ENCODE assay signal across 1 cellular context in genomic region chr9:137188490-137189296, GRCh38.
A peak's percentile ranks its signal among the peaks of the same experiment; 100 is the strongest.
TF ChIP-seq lines count a peak whose summit lies in the region.

ANAPC2 (minus strand) TSS chr9:137188560; CDS start chr9:137188532, 28 bp downstream.
SSNA1 (plus strand) TSS chr9:137188676; CDS start chr9:137188727, 51 bp downstream.

TF ChIP-seq in HepG2, 621 proteins besides CTCF, POLR2A, EP300 and RAD21 (continued from another document and continues in another):
- TF ChIP-seq ZBTB10 (CRISPR knock-in tag; IDR thresholded peaks at IDR 0.05; ENCODE audit: borderline replicate concordance): no peak
- TF ChIP-seq ZNF543 (CRISPR knock-in tag; IDR thresholded peaks at IDR 0.05): no peak
- TF ChIP-seq ZNF251 (CRISPR knock-in tag; IDR thresholded peaks at IDR 0.05): no peak
- TF ChIP-seq FOSL1 (CRISPR knock-in tag; IDR thresholded peaks at IDR 0.05; ENCODE audit: borderline replicate concordance): no peak
- no peak for TF ChIP-seq GPN1 (CRISPR knock-in tag; IDR thresholded peaks at IDR 0.05; ENCODE audit: borderline replicate concordance)
- no peak; the same call in 1 of the 2 replicates for TF ChIP-seq ZNF546 (CRISPR knock-in tag; conservative IDR thresholded peaks at IDR 0.05)
- TF ChIP-seq POGZ (CRISPR knock-in tag; IDR thresholded peaks at IDR 0.05): peak; percentile 92
- peak; percentile 32; the same call in 1 of the 2 replicates for TF ChIP-seq ATF7-NPFF (CRISPR knock-in tag; IDR thresholded peaks at IDR 0.05; ENCODE audit: low read depth)
- no peak; the same call in 1 of the 2 replicates for TF ChIP-seq ATF6 (CRISPR knock-in tag; conservative IDR thresholded peaks at IDR 0.05)
- TF ChIP-seq ZNF761 (CRISPR knock-in tag; conservative IDR thresholded peaks at IDR 0.05): no peak
- TF ChIP-seq SMAD9 (CRISPR knock-in tag; IDR thresholded peaks at IDR 0.05): no peak
- TF ChIP-seq MXD1 (CRISPR knock-in tag; IDR thresholded peaks at IDR 0.05): peak; percentile 86
- TF ChIP-seq NKX3-1 (CRISPR knock-in tag; IDR thresholded peaks at IDR 0.05): peak; percentile 54; the same call in 1 of the 2 replicates
- no peak for TF ChIP-seq ZNF629 (CRISPR knock-in tag; conservative IDR thresholded peaks at IDR 0.05)
- no peak for TF ChIP-seq ZNF773 (CRISPR knock-in tag; IDR thresholded peaks at IDR 0.05; ENCODE audit: borderline replicate concordance)
- TF ChIP-seq CEBPG (CRISPR knock-in tag; IDR thresholded peaks at IDR 0.05): peak; percentile 30
- peak; percentile 84 for TF ChIP-seq FOXO1 (CRISPR knock-in tag; IDR thresholded peaks at IDR 0.05)
- TF ChIP-seq ZNF501 (CRISPR knock-in tag; IDR thresholded peaks at IDR 0.05): no peak; the same call in 1 of the 2 replicates
- peak; percentile 99 for TF ChIP-seq ATF1 (CRISPR knock-in tag; IDR thresholded peaks at IDR 0.05)
- no peak for TF ChIP-seq ZBTB1 (CRISPR knock-in tag; IDR thresholded peaks at IDR 0.05; ENCODE audit: borderline replicate concordance)
- TF ChIP-seq ZNF564 (CRISPR knock-in tag; IDR thresholded peaks at IDR 0.05): no peak
- peak; percentile 21; the same call in 1 of the 2 replicates for TF ChIP-seq MTF1 (CRISPR knock-in tag; IDR thresholded peaks at IDR 0.05)
- TF ChIP-seq SYNCRIP (IDR thresholded peaks at IDR 0.05; ENCODE audit: insufficient read depth, low read depth, low read length): no peak
- peak; percentile 36; the same call in 1 of the 2 replicates for TF ChIP-seq STAT6 (CRISPR knock-in tag; IDR thresholded peaks at IDR 0.05; ENCODE audit: borderline replicate concordance)
- TF ChIP-seq NFE2L1 (CRISPR knock-in tag; IDR thresholded peaks at IDR 0.05; ENCODE audit: borderline replicate concordance): no peak
- no peak for TF ChIP-seq KLF9 (CRISPR knock-in tag; IDR thresholded peaks at IDR 0.05; ENCODE audit: low read depth)
- TF ChIP-seq ZNF230 (CRISPR knock-in tag; IDR thresholded peaks at IDR 0.05): no peak
- TF ChIP-seq MBD4 (IDR thresholded peaks at IDR 0.05; ENCODE audit: borderline replicate concordance, low read length): no peak
- TF ChIP-seq YEATS4 (CRISPR knock-in tag; IDR thresholded peaks at IDR 0.05; ENCODE audit: borderline replicate concordance): peak; percentile 94
- no peak; the same call in 1 of the 2 replicates for TF ChIP-seq ZNF234 (CRISPR knock-in tag; conservative IDR thresholded peaks at IDR 0.05)
- TF ChIP-seq ZNF382 (CRISPR knock-in tag; IDR thresholded peaks at IDR 0.05; ENCODE audit: borderline replicate concordance): no peak
- TF ChIP-seq ZNF784 (CRISPR knock-in tag; IDR thresholded peaks at IDR 0.05; ENCODE audit: borderline replicate concordance): peak; percentile 95
- TF ChIP-seq NCOA1 (CRISPR knock-in tag; IDR thresholded peaks at IDR 0.05): peak; percentile 93; the same call in 1 of the 2 replicates
- no peak for TF ChIP-seq ZNF615 (CRISPR knock-in tag; IDR thresholded peaks at IDR 0.05; ENCODE audit: borderline replicate concordance)
- no peak for TF ChIP-seq ZNF10 (CRISPR knock-in tag; IDR thresholded peaks at IDR 0.05; ENCODE audit: borderline replicate concordance, low read depth)
- no peak for TF ChIP-seq HNRNPH1 (optimal IDR thresholded peaks at IDR 0.05; ENCODE audit: low read depth, low read length)
- no peak; the same call in 1 of the 2 replicates for TF ChIP-seq ZBTB43 (CRISPR knock-in tag; conservative IDR thresholded peaks at IDR 0.05)
- no peak for TF ChIP-seq TRIM22 (IDR thresholded peaks at IDR 0.05)
- TF ChIP-seq BATF2 (CRISPR knock-in tag; IDR thresholded peaks at IDR 0.05): 0 out of 2 replicates have a peak, but pooled peaks have one; percentile 50
- no peak for TF ChIP-seq SNAI1 (CRISPR knock-in tag; IDR thresholded peaks at IDR 0.05; ENCODE audit: borderline replicate concordance)
- TF ChIP-seq STAT5B (CRISPR knock-in tag; IDR thresholded peaks at IDR 0.05): 0 out of 2 replicates have a peak, but pooled peaks have one; percentile 64
- TF ChIP-seq FLYWCH1 (CRISPR knock-in tag; IDR thresholded peaks at IDR 0.05): no peak
- peak; percentile 89 for TF ChIP-seq SALL1 (CRISPR knock-in tag; IDR thresholded peaks at IDR 0.05)
- TF ChIP-seq ZNF891 (CRISPR knock-in tag; IDR thresholded peaks at IDR 0.05): no peak; the same call in 1 of the 2 replicates
- no peak for TF ChIP-seq SP140L (CRISPR knock-in tag; IDR thresholded peaks at IDR 0.05; ENCODE audit: borderline replicate concordance)
- peak; percentile 98 for TF ChIP-seq CREM (IDR thresholded peaks at IDR 0.05)
- TF ChIP-seq CREM (CRISPR knock-in tag; IDR thresholded peaks at IDR 0.05): peak; percentile 100
- TF ChIP-seq PRMT3 (CRISPR knock-in tag; IDR thresholded peaks at IDR 0.05; ENCODE audit: borderline replicate concordance, low read depth): no peak
- TF ChIP-seq KLF12 (CRISPR knock-in tag; IDR thresholded peaks at IDR 0.05; ENCODE audit: borderline replicate concordance): peak; percentile 90
- no peak for TF ChIP-seq ZNF24 (IDR thresholded peaks at IDR 0.05)
- TF ChIP-seq ZNF724P (CRISPR knock-in tag; IDR thresholded peaks at IDR 0.05; ENCODE audit: borderline replicate concordance): peak; percentile 37; the same call in 1 of the 2 replicates
- TF ChIP-seq SIN3A (IDR thresholded peaks at IDR 0.05; ENCODE audit: borderline replicate concordance, low read depth, low read length): peak; percentile 84
- peak; percentile 82; the same call in 1 of the 2 replicates for TF ChIP-seq BRD4 (CRISPR knock-in tag; IDR thresholded peaks at IDR 0.05)
- TF ChIP-seq NFRKB (IDR thresholded peaks at IDR 0.05): no peak
- TF ChIP-seq ZNF280D (CRISPR knock-in tag; IDR thresholded peaks at IDR 0.05): no peak
- peak; percentile 13 for TF ChIP-seq XRCC5 (optimal IDR thresholded peaks at IDR 0.05; ENCODE audit: low read length)
- TF ChIP-seq ZSCAN31 (CRISPR knock-in tag; IDR thresholded peaks at IDR 0.05; ENCODE audit: low read depth): peak; percentile 64
- no peak for TF ChIP-seq ZNF343 (CRISPR knock-in tag; IDR thresholded peaks at IDR 0.05)
